ENCODE assay signal across 9 cellular contexts in the genomic region with DNA sequence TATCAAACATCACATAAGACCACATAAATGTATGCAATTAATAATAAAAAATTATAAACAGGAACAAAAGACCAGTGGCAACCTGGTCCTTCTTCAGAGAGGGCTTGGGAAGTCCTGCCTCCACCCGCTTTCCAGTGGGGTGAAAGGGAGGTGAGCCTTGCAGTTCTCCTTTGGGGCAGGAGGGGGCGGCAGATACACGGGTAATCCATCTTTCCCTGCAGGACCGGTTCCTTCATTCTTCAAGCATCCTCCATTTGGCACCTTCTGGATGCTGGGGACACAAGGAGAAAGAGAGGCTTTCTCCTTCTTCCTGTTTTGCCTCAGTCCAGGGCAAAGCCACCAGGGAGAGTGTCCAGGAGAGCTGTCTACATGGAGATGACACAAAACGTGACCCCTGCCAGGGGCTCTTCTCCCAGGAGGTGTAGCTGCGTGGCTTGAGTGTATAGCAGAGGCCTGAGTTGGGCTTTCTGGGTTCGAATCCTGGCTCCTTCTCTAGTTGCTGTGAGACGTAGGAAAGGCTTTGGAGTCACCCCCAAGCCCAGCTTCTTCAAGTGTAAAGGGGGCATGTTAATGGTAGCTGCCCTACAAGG. TPM values are rescaled to one million over a fixed set of nuclear protein-coding genes. Genes with fewer than 3 reads are reported as not detected.
DNase-seq lines count a peak whose midpoint lies in the region; ATAC-seq and TF ChIP-seq lines count a peak whose summit lies in the region.
"Had no signal": no experiment of that assay in that cellular context is flagged by ENCODE, and none has a peak within 500 bp of the region (broad histone marks: within the 10 kb centered on the region; RNA-seq: fewer than 3 reads in every experiment).

No MANE protein-coding gene starts in this region.

- no peak overlapping the region for H3K14ac ChIP-seq in trophoblast cell (ENCODE audit: low read length)

- peaks cover 1% of the 10 kb centered on the region for H3K36me3 Mint-ChIP-seq in activated naive CD4-positive, alpha-beta T cell treated with anti-CD3 and anti-CD28 coated beads for 36 hours (ENCODE audit: low read depth)
- H3K36me3 Mint-ChIP-seq in glutamatergic neuron (ENCODE audit: unreplicated experiment), result peaks cover 14% of the 10 kb centered on the region
- H3K36me3 Mint-ChIP-seq: activated naive CD4-positive, alpha-beta T cell treated with anti-CD3 and anti-CD28 coated beads, Interleukin-2, amount 50 U/mL, for 24 hours had no signal

- no peak overlapping the region for H2BK12ac ChIP-seq in trophoblast cell (ENCODE audit: low read length)

- no peak overlapping the region for H2AFZ ChIP-seq in SK-N-SH (ENCODE audit: low read depth)
- H2AFZ ChIP-seq in trophoblast cell (ENCODE audit: insufficient read depth, low read length, poor library complexity), result no peak overlapping the region

- H3K9ac ChIP-seq in SK-N-SH (no peak overlapping the region), trophoblast cell (ENCODE audit: low read length) (no peak overlapping the region)

- CTCF ChIA-PET in SK-N-SH (lab: Yijun Ruan, JAX), result interaction anchor here (0.6 to 7.0 kb wide), 38 partner anchors 9 to 1350 kb away, joined by 3 to 81 read pairs (median 4); a partner anchor contains a TSS
- CTCF ChIA-PET in activated naive CD4-positive, alpha-beta T cell treated with anti-CD3 and anti-CD28 coated beads for 36 hours (lab: Charles Lee), result interaction anchor here (0.5 to 2.2 kb wide), 24 partner anchors 10 to 1336 kb away, joined by 3 to 12 read pairs (median 4); no protein-coding TSS in a partner anchor

- no peak for TF ChIP-seq POLR2A in uterus (IDR thresholded peaks at IDR 0.05)

- POLR2A ChIA-PET in SK-N-SH (lab: Yijun Ruan, JAX), result no interaction called here

- no peaks in the 10 kb centered on the region for H3K27me3 Mint-ChIP-seq in activated naive CD4-positive, alpha-beta T cell treated with anti-CD3 and anti-CD28 coated beads for 36 hours (ENCODE audit: low read depth)
- H3K27me3 Mint-ChIP-seq in glutamatergic neuron (ENCODE audit: unreplicated experiment), result peaks cover 6% of the 10 kb centered on the region

- no peak overlapping the region for H3K4me3 Mint-ChIP-seq in activated naive CD4-positive, alpha-beta T cell treated with anti-CD3 and anti-CD28 coated beads for 36 hours
- H3K4me3 Mint-ChIP-seq in glutamatergic neuron (ENCODE audit: unreplicated experiment), result no peak overlapping the region
- H3K4me3 Mint-ChIP-seq: activated naive CD4-positive, alpha-beta T cell treated with anti-CD3 and anti-CD28 coated beads, Interleukin-2, amount 50 U/mL, for 24 hours had no signal

- no peak overlapping the region for H4K91ac ChIP-seq in trophoblast cell (ENCODE audit: low read depth, low read length)

- H3K4me1 Mint-ChIP-seq in activated naive CD4-positive, alpha-beta T cell treated with anti-CD3 and anti-CD28 coated beads for 36 hours (ENCODE audit: low read depth), result no peaks in the 10 kb centered on the region
- no peaks in the 10 kb centered on the region for H3K4me1 Mint-ChIP-seq in glutamatergic neuron (ENCODE audit: low read depth, unreplicated experiment)

- no peak for TF ChIP-seq EP300 in SK-N-SH (IDR thresholded peaks at IDR 0.05; ENCODE audit: borderline replicate concordance in 1 of 2, low read depth in 1 of 2, low read length in 1 of 2)

- no peaks in the 10 kb centered on the region for H3K9me3 ChIP-seq in SK-N-SH
- no peaks in the 10 kb centered on the region for H3K9me3 ChIP-seq in trophoblast cell (ENCODE audit: insufficient read depth, low read depth, low read length)
- no peaks in the 10 kb centered on the region for H3K9me3 ChIP-seq in uterus

- no peak overlapping the region for H3K23ac ChIP-seq in trophoblast cell (ENCODE audit: low read length)

- WGBS in SK-N-SH (ENCODE audit: low lambda C conversion rate), result 38% methylated on average over 8 of the region's 8 CpGs
- WGBS in trophoblast cell (ENCODE audit: extremely low coverage, insufficient coverage, insufficient read length), result no CpG with 5 or more reads among the region's 8 CpGs

- H4K8ac ChIP-seq in trophoblast cell (ENCODE audit: low read depth, low read length), result no peak overlapping the region

- H3K36me3 ChIP-seq in SK-N-SH (replicated peaks in 1 of 2; ENCODE audit: control insufficient read depth in 1 of 2, insufficient read depth in 2 of 2, low read length in 1 of 2) (no peaks in the 10 kb centered on the region), trophoblast cell (ENCODE audit: control insufficient read depth in 1 of 2, insufficient read depth in 2 of 2, low read length in 2 of 2) (no peaks in the 10 kb centered on the region), uterus (no peaks in the 10 kb centered on the region)

- peak; percentile 53 for DNase-seq in DMS79 treated with DMSO at 0.1 percent for 48 hours (lab: John Stamatoyannopoulos, UW)
- DNase-seq in SK-N-SH, result peak; percentile 85
- peak; percentile 82 for DNase-seq in activated naive CD4-positive, alpha-beta T cell treated with anti-CD3 and anti-CD28 coated beads for 36 hours
- peak; percentile 89 for DNase-seq in glutamatergic neuron
- peak; percentile 71 to 81 for DNase-seq in trophoblast cell
- DNase-seq in uterus, result peak; percentile 71 to 79

- H3K79me1 ChIP-seq in trophoblast cell (ENCODE audit: low read length), result no peaks in the 10 kb centered on the region

- H3K4me2 ChIP-seq in SK-N-SH (no peak overlapping the region), trophoblast cell (ENCODE audit: low read length) (no peak overlapping the region)

- H2BK5ac ChIP-seq in trophoblast cell (ENCODE audit: low read depth, low read length, poor library complexity), result no peak overlapping the region

- H3K4me3 ChIP-seq in SK-N-SH (ENCODE audit: low read depth in 2 of 2, low read length in 1 of 2), result peak overlapping the region in 1 of 2 experiments; percentile 30; a peak in 1 of 4 replicates
- H3K4me3 ChIP-seq in trophoblast cell (ENCODE audit: low read depth, low read length), result no peak overlapping the region
- no peak overlapping the region for H3K4me3 ChIP-seq in uterus

- intact Hi-C loops in activated naive CD4-positive, alpha-beta T cell treated with anti-CD3 and anti-CD28 coated beads for 36 hours (cut with micrococcal nuclease), result loop anchor here (2.0 to 10.0 kb wide), 5 partner anchors 99 to 1249 kb away; no protein-coding TSS in a partner anchor
- intact Hi-C loops in uterus (cut with DNase I; ENCODE audit: low total_unique reads), result loop anchor here (5.0 kb wide), 1 partner anchor 1011 kb away; no protein-coding TSS in a partner anchor

- no peaks in the 10 kb centered on the region for H3K27me3 ChIP-seq in SK-N-SH (ENCODE audit: insufficient read depth)
- no peaks in the 10 kb centered on the region for H3K27me3 ChIP-seq in trophoblast cell (ENCODE audit: insufficient read depth, low read length)
- no peaks in the 10 kb centered on the region for H3K27me3 ChIP-seq in uterus

- H3K27ac ChIP-seq in SK-N-SH (ENCODE audit: low read depth in 2 of 2, low read length in 1 of 2) (no peak overlapping the region), trophoblast cell (ENCODE audit: low read depth, low read length) (no peak overlapping the region), uterus (no peak overlapping the region)

- TF ChIP-seq CTCF in LNCAP (IDR thresholded peaks at IDR 0.05) (peak; percentile 98), SK-N-SH (IDR thresholded peaks at IDR 0.05) (peak; percentile 86), glutamatergic neuron (IDR thresholded peaks at IDR 0.05; ENCODE audit: partially characterized antibody, unreplicated experiment) (peak; percentile 91), uterus (IDR thresholded peaks at IDR 0.05) (peak; percentile 81 to 88 (median 86))

- ATAC-seq in HG03520 (IDR thresholded peaks at IDR 0.05; ENCODE audit: unreplicated experiment), result no peak

- H3K9me3 Mint-ChIP-seq in activated naive CD4-positive, alpha-beta T cell treated with anti-CD3 and anti-CD28 coated beads for 36 hours, result peaks cover 3% of the 10 kb centered on the region
- peaks cover 6% of the 10 kb centered on the region for H3K9me3 Mint-ChIP-seq in glutamatergic neuron (ENCODE audit: unreplicated experiment)
- H3K9me3 Mint-ChIP-seq: activated naive CD4-positive, alpha-beta T cell treated with anti-CD3 and anti-CD28 coated beads, Interleukin-2, amount 50 U/mL, for 24 hours had no signal

- no peaks in the 10 kb centered on the region for H4K20me1 ChIP-seq in SK-N-SH (ENCODE audit: insufficient read depth)

- H3K27ac Mint-ChIP-seq in activated naive CD4-positive, alpha-beta T cell treated with anti-CD3 and anti-CD28 coated beads for 36 hours, result no peak overlapping the region
- no peak overlapping the region for H3K27ac Mint-ChIP-seq in glutamatergic neuron (ENCODE audit: unreplicated experiment)

- H3K9me2 ChIP-seq in SK-N-SH, result no peaks in the 10 kb centered on the region

- H2BK120ac ChIP-seq in trophoblast cell (ENCODE audit: insufficient read depth, low read length, poor library complexity), result no peak overlapping the region

- H3F3A ChIP-seq in SK-N-SH (replicated peaks; ENCODE audit: insufficient read depth), result peaks cover 9% of the 10 kb centered on the region

- no peaks in the 10 kb centered on the region for H3K79me2 ChIP-seq in SK-N-SH (ENCODE audit: insufficient read depth)
- H3K79me2 ChIP-seq in trophoblast cell (ENCODE audit: control insufficient read depth, insufficient read depth, low read length, poor library complexity), result no peaks in the 10 kb centered on the region

- peak; percentile 94 for TF ChIP-seq RAD21 in SK-N-SH (IDR thresholded peaks at IDR 0.05; ENCODE audit: low read length)

- no peak overlapping the region for H2AK5ac ChIP-seq in trophoblast cell (ENCODE audit: low read length)

- H3K4me1 ChIP-seq in SK-N-SH (ENCODE audit: control insufficient read depth in 1 of 2, insufficient read depth in 2 of 2, low read depth in 1 of 2, low read length in 1 of 2) (peaks cover 0 to 8% of the 10 kb centered on the region in 2 experiments; a peak in 2 of 4 replicates), trophoblast cell (ENCODE audit: control insufficient read depth in 1 of 2, insufficient read depth in 2 of 2, low read length in 2 of 2) (no peaks in the 10 kb centered on the region), uterus (no peaks in the 10 kb centered on the region)

- H4K12ac ChIP-seq in trophoblast cell (ENCODE audit: low read depth, low read length), result no peak overlapping the region

- no peak overlapping the region for H3K4ac ChIP-seq in trophoblast cell (ENCODE audit: low read depth, low read length)

- no peak overlapping the region for H3K18ac ChIP-seq in trophoblast cell (ENCODE audit: low read length)

TF ChIP-seq in SK-N-SH, 30 proteins besides CTCF, POLR2A, EP300 and RAD21 (continues in another document):
- TF ChIP-seq FOXM1 (IDR thresholded peaks at IDR 0.05; ENCODE audit: low read depth), result no peak

RNA-seq across cellular contexts. Expression of a gene that starts 23.2 kb away (rescaled TPM):
- polyA plus RNA-seq in SK-N-SH (2012; rRNA removed), result 1,514 and 1,792 TPM in 2 replicates
- 1,001 and 1,355 TPM in 2 replicates for polyA plus RNA-seq in SK-N-SH (2012; cell fraction: cytosol; rRNA removed)
- 360 and 521 TPM in 2 replicates for polyA plus RNA-seq in SK-N-SH (2012; cell fraction: nucleus; rRNA removed)
- 1,000 to 10,000 TPM; 2,674 to 2,950 TPM for total RNA-seq in activated naive CD4-positive, alpha-beta T cell treated with anti-CD3 and anti-CD28 coated beads for 36 hours
- total RNA-seq in glutamatergic neuron (ENCODE audit: unreplicated experiment), result 572 TPM
- 2,044 and 2,170 TPM in 2 replicates for polyA plus RNA-seq in trophoblast cell (2013)
- 1,000 to 10,000 TPM in 3 of 4 donors, 10 to 100 TPM in 1; 61.5 to 2,786 (median 1,440) TPM for total RNA-seq in uterus
